ENCODE assay signal across 1 cellular context in genomic region chr2:121075006-121075545, GRCh38.
A peak's percentile ranks its signal among the peaks of the same experiment; 100 is the strongest.
TF ChIP-seq lines count a peak whose summit lies in the region.

No MANE protein-coding gene starts in this region.

TF ChIP-seq in K562, 482 proteins besides CTCF, POLR2A, EP300 and RAD21 (continued from another document and continues in another):
- TF ChIP-seq, protein P1, sequence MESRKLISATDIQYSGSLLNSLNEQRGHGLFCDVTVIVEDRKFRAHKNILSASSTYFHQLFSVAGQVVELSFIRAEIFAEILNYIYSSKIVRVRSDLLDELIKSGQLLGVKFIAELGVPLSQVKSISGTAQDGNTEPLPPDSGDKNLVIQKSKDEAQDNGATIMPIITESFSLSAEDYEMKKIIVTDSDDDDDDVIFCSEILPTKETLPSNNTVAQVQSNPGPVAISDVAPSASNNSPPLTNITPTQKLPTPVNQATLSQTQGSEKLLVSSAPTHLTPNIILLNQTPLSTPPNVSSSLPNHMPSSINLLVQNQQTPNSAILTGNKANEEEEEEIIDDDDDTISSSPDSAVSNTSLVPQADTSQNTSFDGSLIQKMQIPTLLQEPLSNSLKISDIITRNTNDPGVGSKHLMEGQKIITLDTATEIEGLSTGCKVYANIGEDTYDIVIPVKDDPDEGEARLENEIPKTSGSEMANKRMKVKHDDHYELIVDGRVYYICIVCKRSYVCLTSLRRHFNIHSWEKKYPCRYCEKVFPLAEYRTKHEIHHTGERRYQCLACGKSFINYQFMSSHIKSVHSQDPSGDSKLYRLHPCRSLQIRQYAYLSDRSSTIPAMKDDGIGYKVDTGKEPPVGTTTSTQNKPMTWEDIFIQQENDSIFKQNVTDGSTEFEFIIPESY (CRISPR knock-in tag; IDR thresholded peaks at IDR 0.05) = no peak
- TF ChIP-seq ESRRA (IDR thresholded peaks at IDR 0.05; ENCODE audit: borderline replicate concordance, low read depth) = no peak
- peak; percentile 80 for TF ChIP-seq CHD2 (IDR thresholded peaks at IDR 0.05; ENCODE audit: low read depth, low read length)
- TF ChIP-seq, protein P2, sequence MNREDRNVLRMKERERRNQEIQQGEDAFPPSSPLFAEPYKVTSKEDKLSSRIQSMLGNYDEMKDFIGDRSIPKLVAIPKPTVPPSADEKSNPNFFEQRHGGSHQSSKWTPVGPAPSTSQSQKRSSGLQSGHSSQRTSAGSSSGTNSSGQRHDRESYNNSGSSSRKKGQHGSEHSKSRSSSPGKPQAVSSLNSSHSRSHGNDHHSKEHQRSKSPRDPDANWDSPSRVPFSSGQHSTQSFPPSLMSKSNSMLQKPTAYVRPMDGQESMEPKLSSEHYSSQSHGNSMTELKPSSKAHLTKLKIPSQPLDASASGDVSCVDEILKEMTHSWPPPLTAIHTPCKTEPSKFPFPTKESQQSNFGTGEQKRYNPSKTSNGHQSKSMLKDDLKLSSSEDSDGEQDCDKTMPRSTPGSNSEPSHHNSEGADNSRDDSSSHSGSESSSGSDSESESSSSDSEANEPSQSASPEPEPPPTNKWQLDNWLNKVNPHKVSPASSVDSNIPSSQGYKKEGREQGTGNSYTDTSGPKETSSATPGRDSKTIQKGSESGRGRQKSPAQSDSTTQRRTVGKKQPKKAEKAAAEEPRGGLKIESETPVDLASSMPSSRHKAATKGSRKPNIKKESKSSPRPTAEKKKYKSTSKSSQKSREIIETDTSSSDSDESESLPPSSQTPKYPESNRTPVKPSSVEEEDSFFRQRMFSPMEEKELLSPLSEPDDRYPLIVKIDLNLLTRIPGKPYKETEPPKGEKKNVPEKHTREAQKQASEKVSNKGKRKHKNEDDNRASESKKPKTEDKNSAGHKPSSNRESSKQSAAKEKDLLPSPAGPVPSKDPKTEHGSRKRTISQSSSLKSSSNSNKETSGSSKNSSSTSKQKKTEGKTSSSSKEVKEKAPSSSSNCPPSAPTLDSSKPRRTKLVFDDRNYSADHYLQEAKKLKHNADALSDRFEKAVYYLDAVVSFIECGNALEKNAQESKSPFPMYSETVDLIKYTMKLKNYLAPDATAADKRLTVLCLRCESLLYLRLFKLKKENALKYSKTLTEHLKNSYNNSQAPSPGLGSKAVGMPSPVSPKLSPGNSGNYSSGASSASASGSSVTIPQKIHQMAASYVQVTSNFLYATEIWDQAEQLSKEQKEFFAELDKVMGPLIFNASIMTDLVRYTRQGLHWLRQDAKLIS (CRISPR knock-in tag; IDR thresholded peaks at IDR 0.05) = peak; percentile 87
- TF ChIP-seq C11orf30 (IDR thresholded peaks at IDR 0.05; ENCODE audit: low read depth) = no peak
- TF ChIP-seq, protein P3, sequence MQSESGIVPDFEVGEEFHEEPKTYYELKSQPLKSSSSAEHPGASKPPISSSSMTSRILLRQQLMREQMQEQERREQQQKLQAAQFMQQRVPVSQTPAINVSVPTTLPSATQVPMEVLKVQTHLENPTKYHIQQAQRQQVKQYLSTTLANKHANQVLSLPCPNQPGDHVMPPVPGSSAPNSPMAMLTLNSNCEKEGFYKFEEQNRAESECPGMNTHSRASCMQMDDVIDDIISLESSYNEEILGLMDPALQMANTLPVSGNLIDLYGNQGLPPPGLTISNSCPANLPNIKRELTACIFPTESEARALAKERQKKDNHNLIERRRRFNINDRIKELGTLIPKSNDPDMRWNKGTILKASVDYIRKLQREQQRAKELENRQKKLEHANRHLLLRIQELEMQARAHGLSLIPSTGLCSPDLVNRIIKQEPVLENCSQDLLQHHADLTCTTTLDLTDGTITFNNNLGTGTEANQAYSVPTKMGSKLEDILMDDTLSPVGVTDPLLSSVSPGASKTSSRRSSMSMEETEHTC (IDR thresholded peaks at IDR 0.05) = peak; percentile 68
- TF ChIP-seq E2F3 (CRISPR knock-in tag; IDR thresholded peaks at IDR 0.05) = peak; percentile 76
- TF ChIP-seq RBFOX2 (IDR thresholded peaks at IDR 0.05; ENCODE audit: low read depth, low read length) = peak; percentile 98
- TF ChIP-seq, protein P4, sequence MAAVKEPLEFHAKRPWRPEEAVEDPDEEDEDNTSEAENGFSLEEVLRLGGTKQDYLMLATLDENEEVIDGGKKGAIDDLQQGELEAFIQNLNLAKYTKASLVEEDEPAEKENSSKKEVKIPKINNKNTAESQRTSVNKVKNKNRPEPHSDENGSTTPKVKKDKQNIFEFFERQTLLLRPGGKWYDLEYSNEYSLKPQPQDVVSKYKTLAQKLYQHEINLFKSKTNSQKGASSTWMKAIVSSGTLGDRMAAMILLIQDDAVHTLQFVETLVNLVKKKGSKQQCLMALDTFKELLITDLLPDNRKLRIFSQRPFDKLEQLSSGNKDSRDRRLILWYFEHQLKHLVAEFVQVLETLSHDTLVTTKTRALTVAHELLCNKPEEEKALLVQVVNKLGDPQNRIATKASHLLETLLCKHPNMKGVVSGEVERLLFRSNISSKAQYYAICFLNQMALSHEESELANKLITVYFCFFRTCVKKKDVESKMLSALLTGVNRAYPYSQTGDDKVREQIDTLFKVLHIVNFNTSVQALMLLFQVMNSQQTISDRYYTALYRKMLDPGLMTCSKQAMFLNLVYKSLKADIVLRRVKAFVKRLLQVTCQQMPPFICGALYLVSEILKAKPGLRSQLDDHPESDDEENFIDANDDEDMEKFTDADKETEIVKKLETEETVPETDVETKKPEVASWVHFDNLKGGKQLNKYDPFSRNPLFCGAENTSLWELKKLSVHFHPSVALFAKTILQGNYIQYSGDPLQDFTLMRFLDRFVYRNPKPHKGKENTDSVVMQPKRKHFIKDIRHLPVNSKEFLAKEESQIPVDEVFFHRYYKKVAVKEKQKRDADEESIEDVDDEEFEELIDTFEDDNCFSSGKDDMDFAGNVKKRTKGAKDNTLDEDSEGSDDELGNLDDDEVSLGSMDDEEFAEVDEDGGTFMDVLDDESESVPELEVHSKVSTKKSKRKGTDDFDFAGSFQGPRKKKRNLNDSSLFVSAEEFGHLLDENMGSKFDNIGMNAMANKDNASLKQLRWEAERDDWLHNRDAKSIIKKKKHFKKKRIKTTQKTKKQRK (IDR thresholded peaks at IDR 0.05; ENCODE audit: borderline replicate concordance, low read depth, low read length) = no peak; the same call in 1 of the 2 replicates
- peak in 1 of 2 experiments; percentile 100; a peak in 2 of 4 replicates for TF ChIP-seq ZMIZ1 (IDR thresholded peaks at IDR 0.05; ENCODE audit: low read depth in 2 of 2, low read length in 2 of 2)
- TF ChIP-seq ZNF133 (CRISPR knock-in tag; IDR thresholded peaks at IDR 0.05) = no peak
- peak; percentile 100 for TF ChIP-seq GTF2E2 (tag; IDR thresholded peaks at IDR 0.05)
- TF ChIP-seq CBX5 (IDR thresholded peaks at IDR 0.05; ENCODE audit: borderline replicate concordance, low read depth) = no peak
- TF ChIP-seq KDM4B (IDR thresholded peaks at IDR 0.05; ENCODE audit: borderline replicate concordance in 2 of 2, low read depth in 1 of 2) = peak in 1 of 2 experiments; percentile 100; a peak in 2 of 4 replicates
- no peak for TF ChIP-seq NFATC3 (IDR thresholded peaks at IDR 0.05)
- TF ChIP-seq, protein P5, sequence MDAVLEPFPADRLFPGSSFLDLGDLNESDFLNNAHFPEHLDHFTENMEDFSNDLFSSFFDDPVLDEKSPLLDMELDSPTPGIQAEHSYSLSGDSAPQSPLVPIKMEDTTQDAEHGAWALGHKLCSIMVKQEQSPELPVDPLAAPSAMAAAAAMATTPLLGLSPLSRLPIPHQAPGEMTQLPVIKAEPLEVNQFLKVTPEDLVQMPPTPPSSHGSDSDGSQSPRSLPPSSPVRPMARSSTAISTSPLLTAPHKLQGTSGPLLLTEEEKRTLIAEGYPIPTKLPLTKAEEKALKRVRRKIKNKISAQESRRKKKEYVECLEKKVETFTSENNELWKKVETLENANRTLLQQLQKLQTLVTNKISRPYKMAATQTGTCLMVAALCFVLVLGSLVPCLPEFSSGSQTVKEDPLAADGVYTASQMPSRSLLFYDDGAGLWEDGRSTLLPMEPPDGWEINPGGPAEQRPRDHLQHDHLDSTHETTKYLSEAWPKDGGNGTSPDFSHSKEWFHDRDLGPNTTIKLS (IDR thresholded peaks at IDR 0.05; ENCODE audit: borderline replicate concordance, low read depth) = no peak; the same call in 1 of the 2 replicates
- TF ChIP-seq, protein P6, sequence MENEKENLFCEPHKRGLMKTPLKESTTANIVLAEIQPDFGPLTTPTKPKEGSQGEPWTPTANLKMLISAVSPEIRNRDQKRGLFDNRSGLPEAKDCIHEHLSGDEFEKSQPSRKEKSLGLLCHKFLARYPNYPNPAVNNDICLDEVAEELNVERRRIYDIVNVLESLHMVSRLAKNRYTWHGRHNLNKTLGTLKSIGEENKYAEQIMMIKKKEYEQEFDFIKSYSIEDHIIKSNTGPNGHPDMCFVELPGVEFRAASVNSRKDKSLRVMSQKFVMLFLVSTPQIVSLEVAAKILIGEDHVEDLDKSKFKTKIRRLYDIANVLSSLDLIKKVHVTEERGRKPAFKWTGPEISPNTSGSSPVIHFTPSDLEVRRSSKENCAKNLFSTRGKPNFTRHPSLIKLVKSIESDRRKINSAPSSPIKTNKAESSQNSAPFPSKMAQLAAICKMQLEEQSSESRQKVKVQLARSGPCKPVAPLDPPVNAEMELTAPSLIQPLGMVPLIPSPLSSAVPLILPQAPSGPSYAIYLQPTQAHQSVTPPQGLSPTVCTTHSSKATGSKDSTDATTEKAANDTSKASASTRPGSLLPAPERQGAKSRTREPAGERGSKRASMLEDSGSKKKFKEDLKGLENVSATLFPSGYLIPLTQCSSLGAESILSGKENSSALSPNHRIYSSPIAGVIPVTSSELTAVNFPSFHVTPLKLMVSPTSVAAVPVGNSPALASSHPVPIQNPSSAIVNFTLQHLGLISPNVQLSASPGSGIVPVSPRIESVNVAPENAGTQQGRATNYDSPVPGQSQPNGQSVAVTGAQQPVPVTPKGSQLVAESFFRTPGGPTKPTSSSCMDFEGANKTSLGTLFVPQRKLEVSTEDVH (IDR thresholded peaks at IDR 0.05; ENCODE audit: low read depth, partially characterized antibody) = peak; percentile 20
- TF ChIP-seq NR3C1 (CRISPR knock-in tag; IDR thresholded peaks at IDR 0.05) = no peak
- peak in 1 of 2 experiments; percentile 62; a peak in 2 of 4 replicates for TF ChIP-seq KDM1A (IDR thresholded peaks at IDR 0.05)
- no peak for TF ChIP-seq ZNF232 (CRISPR knock-in tag; IDR thresholded peaks at IDR 0.05)
- TF ChIP-seq ARHGAP35 (IDR thresholded peaks at IDR 0.05; ENCODE audit: partially characterized antibody) = peak; percentile 95
- peak; percentile 91; the same call in 1 of the 2 replicates for TF ChIP-seq TCF7 (IDR thresholded peaks at IDR 0.05; ENCODE audit: borderline replicate concordance)
- TF ChIP-seq, protein P7, sequence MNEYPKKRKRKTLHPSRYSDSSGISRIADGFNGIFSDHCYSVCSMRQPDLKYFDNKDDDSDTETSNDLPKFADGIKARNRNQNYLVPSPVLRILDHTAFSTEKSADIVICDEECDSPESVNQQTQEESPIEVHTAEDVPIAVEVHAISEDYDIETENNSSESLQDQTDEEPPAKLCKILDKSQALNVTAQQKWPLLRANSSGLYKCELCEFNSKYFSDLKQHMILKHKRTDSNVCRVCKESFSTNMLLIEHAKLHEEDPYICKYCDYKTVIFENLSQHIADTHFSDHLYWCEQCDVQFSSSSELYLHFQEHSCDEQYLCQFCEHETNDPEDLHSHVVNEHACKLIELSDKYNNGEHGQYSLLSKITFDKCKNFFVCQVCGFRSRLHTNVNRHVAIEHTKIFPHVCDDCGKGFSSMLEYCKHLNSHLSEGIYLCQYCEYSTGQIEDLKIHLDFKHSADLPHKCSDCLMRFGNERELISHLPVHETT (CRISPR knock-in tag; conservative IDR thresholded peaks at IDR 0.05 in 1 of 2, IDR thresholded peaks at IDR 0.05 in 1 of 2) = no peak
- TF ChIP-seq ZKSCAN8 (CRISPR knock-in tag; IDR thresholded peaks at IDR 0.05) = peak; percentile 36; the same call in 1 of the 2 replicates
- TF ChIP-seq POLR2AphosphoS2 (IDR thresholded peaks at IDR 0.05; ENCODE audit: low read length) = peak; percentile 97
- TF ChIP-seq, protein P8, sequence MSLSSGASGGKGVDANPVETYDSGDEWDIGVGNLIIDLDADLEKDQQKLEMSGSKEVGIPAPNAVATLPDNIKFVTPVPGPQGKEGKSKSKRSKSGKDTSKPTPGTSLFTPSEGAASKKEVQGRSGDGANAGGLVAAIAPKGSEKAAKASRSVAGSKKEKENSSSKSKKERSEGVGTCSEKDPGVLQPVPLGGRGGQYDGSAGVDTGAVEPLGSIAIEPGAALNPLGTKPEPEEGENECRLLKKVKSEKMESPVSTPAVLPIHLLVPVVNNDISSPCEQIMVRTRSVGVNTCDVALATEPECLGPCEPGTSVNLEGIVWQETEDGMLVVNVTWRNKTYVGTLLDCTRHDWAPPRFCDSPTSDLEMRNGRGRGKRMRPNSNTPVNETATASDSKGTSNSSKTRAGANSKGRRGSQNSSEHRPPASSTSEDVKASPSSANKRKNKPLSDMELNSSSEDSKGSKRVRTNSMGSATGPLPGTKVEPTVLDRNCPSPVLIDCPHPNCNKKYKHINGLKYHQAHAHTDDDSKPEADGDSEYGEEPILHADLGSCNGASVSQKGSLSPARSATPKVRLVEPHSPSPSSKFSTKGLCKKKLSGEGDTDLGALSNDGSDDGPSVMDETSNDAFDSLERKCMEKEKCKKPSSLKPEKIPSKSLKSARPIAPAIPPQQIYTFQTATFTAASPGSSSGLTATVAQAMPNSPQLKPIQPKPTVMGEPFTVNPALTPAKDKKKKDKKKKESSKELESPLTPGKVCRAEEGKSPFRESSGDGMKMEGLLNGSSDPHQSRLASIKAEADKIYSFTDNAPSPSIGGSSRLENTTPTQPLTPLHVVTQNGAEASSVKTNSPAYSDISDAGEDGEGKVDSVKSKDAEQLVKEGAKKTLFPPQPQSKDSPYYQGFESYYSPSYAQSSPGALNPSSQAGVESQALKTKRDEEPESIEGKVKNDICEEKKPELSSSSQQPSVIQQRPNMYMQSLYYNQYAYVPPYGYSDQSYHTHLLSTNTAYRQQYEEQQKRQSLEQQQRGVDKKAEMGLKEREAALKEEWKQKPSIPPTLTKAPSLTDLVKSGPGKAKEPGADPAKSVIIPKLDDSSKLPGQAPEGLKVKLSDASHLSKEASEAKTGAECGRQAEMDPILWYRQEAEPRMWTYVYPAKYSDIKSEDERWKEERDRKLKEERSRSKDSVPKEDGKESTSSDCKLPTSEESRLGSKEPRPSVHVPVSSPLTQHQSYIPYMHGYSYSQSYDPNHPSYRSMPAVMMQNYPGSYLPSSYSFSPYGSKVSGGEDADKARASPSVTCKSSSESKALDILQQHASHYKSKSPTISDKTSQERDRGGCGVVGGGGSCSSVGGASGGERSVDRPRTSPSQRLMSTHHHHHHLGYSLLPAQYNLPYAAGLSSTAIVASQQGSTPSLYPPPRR (CRISPR knock-in tag; IDR thresholded peaks at IDR 0.05; ENCODE audit: borderline replicate concordance) = peak; percentile 80; the same call in 1 of the 2 replicates
- TF ChIP-seq YBX1 (IDR thresholded peaks at IDR 0.05) = no peak
